In the genomic region with DNA sequence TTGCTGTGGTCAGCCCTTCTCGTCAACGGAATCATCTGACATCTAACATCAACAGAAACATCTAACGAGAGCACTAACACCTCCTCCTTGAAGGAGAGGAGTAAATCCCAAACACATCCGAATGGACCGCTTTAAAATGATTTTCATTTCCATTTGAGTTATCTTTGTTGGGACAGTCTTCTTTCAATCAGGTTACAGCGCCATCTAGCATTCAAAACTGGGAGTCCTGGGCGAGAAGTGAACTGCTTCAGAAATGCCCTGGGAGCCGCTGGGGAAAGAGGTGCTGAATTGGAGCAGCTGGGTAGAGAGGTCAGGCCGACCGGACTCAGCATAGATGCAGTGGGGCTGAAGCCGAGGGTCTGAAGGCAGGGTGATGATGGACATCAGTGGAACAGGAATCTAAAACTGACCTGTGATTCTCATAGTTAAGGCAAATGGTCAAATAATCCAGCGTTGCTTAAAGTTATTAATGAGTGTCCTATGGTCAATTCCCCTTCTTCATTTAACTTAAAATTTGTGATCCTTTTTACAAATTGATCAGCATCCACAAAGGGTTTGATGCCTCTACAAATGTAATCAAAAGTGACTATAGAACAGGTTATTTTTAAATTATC, we compare ENCODE assay signal across 8 cellular contexts.
DNase-seq lines count a peak whose midpoint lies in the region; ATAC-seq and TF ChIP-seq lines count a peak whose summit lies in the region.

No MANE protein-coding gene starts in this region.

- H3K9me3 ChIP-seq in RWPE2 (ENCODE audit: severe bottlenecking) (no peaks in the 10 kb centered on the region), upper lobe of right lung (no peaks in the 10 kb centered on the region), sigmoid colon (no peaks in the 10 kb centered on the region)

- H3K27ac ChIP-seq in HL-60 (replicated peaks) (no peak overlapping the region), RWPE2 (ENCODE audit: poor library complexity, severe bottlenecking) (no peak overlapping the region), upper lobe of right lung (no peak overlapping the region), sigmoid colon (no peak overlapping the region)

- no peak for TF ChIP-seq EP300 in sigmoid colon (IDR thresholded peaks at IDR 0.05)

- ATAC-seq in RWPE2 (ENCODE audit: low read depth) (peak; percentile 67), upper lobe of right lung (peak; percentile 65)

- no peak for TF ChIP-seq POLR2A in sigmoid colon (IDR thresholded peaks at IDR 0.05)

- H3K4me3 ChIP-seq in HL-60 (replicated peaks; ENCODE audit: insufficient read depth, low read length) (no peak overlapping the region), RWPE2 (ENCODE audit: severe bottlenecking) (no peak overlapping the region), upper lobe of right lung (no peak overlapping the region), sigmoid colon (no peak overlapping the region)

- H3K4me1 ChIP-seq in RWPE2 (ENCODE audit: insufficient read depth, poor library complexity, severe bottlenecking), result no peaks in the 10 kb centered on the region
- H3K4me1 ChIP-seq in upper lobe of right lung, result no peaks in the 10 kb centered on the region
- H3K4me1 ChIP-seq in sigmoid colon, result no peaks in the 10 kb centered on the region

- DNase-seq in AG08395 (ENCODE audit: low spot score), result peak; percentile 6
- peak in 1 of 2 experiments; percentile 42 for DNase-seq in HL-60 (ENCODE audit: low read depth in 1 of 2, low spot score in 1 of 2)
- DNase-seq in RWPE2 (ENCODE audit: low spot score), result no peak
- DNase-seq in iPS-NIHi11 (ENCODE audit: low spot score), result peak; percentile 43
- DNase-seq in upper lobe of right lung, result no peak
- no peak for DNase-seq in SK-N-DZ (ENCODE audit: low spot score)
- DNase-seq in stimulated activated naive CD4-positive, alpha-beta T cell treated with Interleukin-2 at 50 U/mL for 16 hours (lab: John Stamatoyannopoulos, UW), result no peak
- no peak for DNase-seq in sigmoid colon

- intact Hi-C loops in upper lobe of right lung (cut with DNase I), result no loop called here
- intact Hi-C loops in sigmoid colon (cut with DNase I), result no loop called here

- H3K27me3 ChIP-seq in HL-60 (ENCODE audit: insufficient read depth, poor library complexity, severe bottlenecking), result no peaks in the 10 kb centered on the region
- peaks cover 27% of the 10 kb centered on the region for H3K27me3 ChIP-seq in RWPE2 (ENCODE audit: insufficient read depth, poor library complexity, severe bottlenecking)
- H3K27me3 ChIP-seq in upper lobe of right lung, result no peaks in the 10 kb centered on the region
- no peaks in the 10 kb centered on the region for H3K27me3 ChIP-seq in sigmoid colon

- peak; percentile 36 for TF ChIP-seq CTCF in HL-60 (IDR thresholded peaks at IDR 0.05; ENCODE audit: insufficient read depth, low read length)
- TF ChIP-seq CTCF in RWPE2 (IDR thresholded peaks at IDR 0.05; ENCODE audit: poor library complexity, severe bottlenecking), result peak; percentile 83
- peak; percentile 47 for TF ChIP-seq CTCF in upper lobe of right lung (IDR thresholded peaks at IDR 0.05)
- no peak for TF ChIP-seq CTCF in sigmoid colon (IDR thresholded peaks at IDR 0.05)

- H3K36me3 ChIP-seq in RWPE2 (ENCODE audit: low read depth) (no peaks in the 10 kb centered on the region), upper lobe of right lung (no peaks in the 10 kb centered on the region), sigmoid colon (no peaks in the 10 kb centered on the region)

- WGBS in sigmoid colon, 2 donors, result 34 to 38% methylated on average over 12 of the region's 12 CpGs

Comparison
In these comparisons a context has a peak if more than half of its experiments do, and no peak if none do; other contexts are left out.
1. DNase-seq: peak in AG08395 (single experiment) and iPS-NIHi11 (single experiment); none in RWPE2 (single experiment), upper lobe of right lung (single experiment), SK-N-DZ (single experiment), stimulated activated naive CD4-positive, alpha-beta T cell treated with Interleukin-2 at 50 U/mL for 16 hours (single experiment) and sigmoid colon (single experiment).
2. CTCF ChIP-seq: peak in HL-60 (single experiment), RWPE2 (single experiment) and upper lobe of right lung (single experiment); none in sigmoid colon (0 of 4).